10 cellular contexts compared by ENCODE assay signal in genomic region chr20:50916257-50916656, GRCh38. TPM values are rescaled to one million over a fixed set of nuclear protein-coding genes. Genes with fewer than 3 reads are reported as not detected.
DNase-seq lines count a peak whose midpoint lies in the region; ATAC-seq and TF ChIP-seq lines count a peak whose summit lies in the region.
"Had no signal": no experiment of that assay in that cellular context is flagged by ENCODE, and none has a peak within 500 bp of the region (broad histone marks: within the 10 kb centered on the region; RNA-seq: fewer than 3 reads in every experiment).

No MANE protein-coding gene starts in this region.

- H4K20me1 ChIP-seq in OCI-LY7 (ENCODE audit: insufficient read depth, low read length) (peaks cover 85% of the 10 kb centered on the region), osteoblast (ENCODE audit: insufficient read depth, low read length) (peaks cover 89% of the 10 kb centered on the region)

- no peak overlapping the region for H2AFZ ChIP-seq in OCI-LY7 (ENCODE audit: low read length)
- H2AFZ ChIP-seq in osteoblast (ENCODE audit: low read length): no peak overlapping the region

- H3K4me1 ChIP-seq in OCI-LY7 (ENCODE audit: insufficient read depth, low read length, poor library complexity, severe bottlenecking) (peaks cover 86% of the 10 kb centered on the region), osteoblast (ENCODE audit: insufficient read depth, low read length) (peaks cover 69% of the 10 kb centered on the region), vagina (peaks cover 97% of the 10 kb centered on the region)

- DNase-seq in DMS 273 treated with DMSO at 0.1 percent for 48 hours (lab: John Stamatoyannopoulos, UW) (peak; percentile 8), OCI-LY7 (ENCODE audit: low spot score) (no peak), osteoblast (ENCODE audit: insufficient read length, low spot score, missing footprints) (no peak), vagina (ENCODE audit: extremely low spot score in 2 of 2) (no peak), NCI-H2196 treated with DMSO at 0.1 percent for 48 hours (lab: John Stamatoyannopoulos, UW; ENCODE audit: unreplicated experiment) (no peak)
- DNase-seq in activated CD4-positive, alpha-beta T cell treated with anti-CD3 and anti-CD28 coated beads, Interleukin-2, amount 50 U/mL, for 48 hours: no peak
- DNase-seq: effector memory CD4-positive, alpha-beta T cell; retina had no signal

- H3K9me2 ChIP-seq in OCI-LY7 (ENCODE audit: insufficient read depth, low read length): no peaks in the 10 kb centered on the region

- no peak for TF ChIP-seq POLR2A in vagina (IDR thresholded peaks at IDR 0.05)

- H3K4me2 ChIP-seq in OCI-LY7 (ENCODE audit: low read length) (peak overlapping the region; percentile 42), osteoblast (ENCODE audit: insufficient read depth, low read length) (no peak overlapping the region)

- POLR2A ChIA-PET in OCI-LY7 (lab: Charles Lee): interaction anchor here (1.2 kb wide), 2 partner anchors 11 to 121 kb away, joined by 3 read pairs; partner anchors contain the start of gene BCAS4

- H3K79me2 ChIP-seq in OCI-LY7 (ENCODE audit: insufficient read depth, low read depth, low read length) (peaks cover 99% of the 10 kb centered on the region), osteoblast (ENCODE audit: insufficient read depth, low read length) (peaks cover 100% of the 10 kb centered on the region)

- H3K36me3 ChIP-seq in OCI-LY7 (ENCODE audit: insufficient read depth, low read length) (peaks cover 95% of the 10 kb centered on the region), osteoblast (ENCODE audit: insufficient read depth, low read length) (peaks cover 9% of the 10 kb centered on the region), vagina (no peaks in the 10 kb centered on the region)

- CTCF ChIA-PET in OCI-LY7 (lab: Charles Lee; ENCODE audit: unreplicated experiment): no interaction called here

- peak; percentile 64 for ATAC-seq in esophagus mucosa
- ATAC-seq in HG03521 (IDR thresholded peaks at IDR 0.05; ENCODE audit: unreplicated experiment): no peak

- no peak overlapping the region for H3K27ac ChIP-seq in OCI-LY7 (ENCODE audit: low read depth, low read length, poor library complexity, severe bottlenecking)
- H3K27ac ChIP-seq in osteoblast (ENCODE audit: low read depth, low read length): peak overlapping the region; percentile 58
- H3K27ac ChIP-seq in vagina: no peak overlapping the region

- BruUV-seq in OCI-LY7 (replicated peaks; lab: Mats Ljungman, UMichigan): no TSS peak

- H3K27me3 ChIP-seq in osteoblast (ENCODE audit: insufficient read depth, low read length) (no peaks in the 10 kb centered on the region), vagina (no peaks in the 10 kb centered on the region)

- H3K9me3 ChIP-seq in OCI-LY7 (ENCODE audit: low read length) (no peaks in the 10 kb centered on the region), osteoblast (ENCODE audit: low read depth, low read length) (no peaks in the 10 kb centered on the region), vagina (no peaks in the 10 kb centered on the region)

- TF ChIP-seq CTCF in OCI-LY7 (conservative IDR thresholded peaks at IDR 0.05; ENCODE audit: low read length) (no peak), osteoblast (IDR thresholded peaks at IDR 0.05; ENCODE audit: extremely low read depth, low read depth, low read length) (no peak), vagina (IDR thresholded peaks at IDR 0.05) (no peak)

- intact Hi-C loops in OCI-LY7 (cut with micrococcal nuclease; ENCODE audit: unreplicated experiment) (no loop called here), vagina (cut with DNase I) (no loop called here)

- no peak overlapping the region for H3K4me3 ChIP-seq in OCI-LY7 (ENCODE audit: low read depth, low read length, poor library complexity, severe bottlenecking)
- H3K4me3 ChIP-seq in osteoblast (ENCODE audit: insufficient read depth, low read length): no peak overlapping the region
- H3K4me3 ChIP-seq in vagina: no peak overlapping the region

RNA-seq across cellular contexts. Expression of gene ADNP, which starts 15.0 kb away (rescaled TPM):
- 51.5 and 58.6 TPM in 2 replicates for total RNA-seq in OCI-LY7 (2014; rRNA removed; shearing (Covaris generic))
- total RNA-seq in OCI-LY7 (2022): 94.9 and 105 TPM in 2 replicates
- 42.3 TPM for total RNA-seq in esophagus mucosa
- total RNA-seq in osteoblast: 23.5 and 26.2 TPM in 2 replicates
- 51.6 TPM for total RNA-seq in vagina

RNA-seq across cellular contexts. Expression of gene DPM1, which starts 42.1 kb away (rescaled TPM):
- total RNA-seq in OCI-LY7 (2014; rRNA removed; shearing (Covaris generic)): 60.2 and 70.1 TPM in 2 replicates
- total RNA-seq in OCI-LY7 (2022) (68.2 and 71.2 TPM in 2 replicates), esophagus mucosa (33.9 TPM), osteoblast (43.3 and 53.2 TPM in 2 replicates), vagina (21.1 TPM)

RNA-seq across cellular contexts. Expression of gene MOCS3, which starts 42.4 kb away (rescaled TPM):
- 4.8 and 7.7 TPM in 2 replicates for total RNA-seq in OCI-LY7 (2014; rRNA removed; shearing (Covaris generic))
- 5.6 and 5.8 TPM in 2 replicates for total RNA-seq in OCI-LY7 (2022)
- total RNA-seq in esophagus mucosa: 4.1 TPM
- total RNA-seq in osteoblast: 9.7 and 10.5 TPM in 2 replicates
- total RNA-seq in vagina: 3.2 TPM
